ENCODE assay signal across 7 cellular contexts in genomic region chr3:13308406-13308805, GRCh38.
DNase-seq lines count a peak whose midpoint lies in the region; ATAC-seq and TF ChIP-seq lines count a peak whose summit lies in the region.

No MANE protein-coding gene starts in this region.

- H3F3A ChIP-seq in SU-DHL-6 (ENCODE audit: insufficient read depth), result 0 out of 2 replicates have a peak, but pooled peaks cover 3% of the 10 kb centered on the region

- no peak overlapping the region for H3K27ac ChIP-seq in SU-DHL-6 (ENCODE audit: low read depth, low read length)

- DNase-seq in GM03348 (ENCODE audit: low spot score), result peak; percentile 50
- DNase-seq in erythroblast (lab: John Stamatoyannopoulos, UW), result peak; percentile 47 to 58
- DNase-seq in non-pigmented ciliary epithelial cell (ENCODE audit: low read depth), result peak; percentile 10
- no peak for DNase-seq in putamen (ENCODE audit: low spot score)

- H3K9me2 ChIP-seq in SU-DHL-6 (replicated peaks; ENCODE audit: insufficient read depth, low read length), result no peaks in the 10 kb centered on the region

- TF ChIP-seq POLR2A in erythroblast (IDR thresholded peaks at IDR 0.05; ENCODE audit: low read length), result no peak

- H3K4me2 ChIP-seq in SU-DHL-6 (ENCODE audit: low read depth, low read length, poor library complexity, severe bottlenecking), result no peak overlapping the region

- no peaks in the 10 kb centered on the region for H3K9me3 ChIP-seq in SU-DHL-6 (ENCODE audit: insufficient read depth, low read length)

- peak; percentile 28 for TF ChIP-seq CTCF in SU-DHL-6 (IDR thresholded peaks at IDR 0.05; ENCODE audit: insufficient read depth, low read length, poor library complexity, severe bottlenecking)

- H3K9ac ChIP-seq in SU-DHL-6 (ENCODE audit: low read length), result no peak overlapping the region

- no peaks in the 10 kb centered on the region for H3K79me2 ChIP-seq in SU-DHL-6 (ENCODE audit: insufficient read depth, low read length)

- no peaks in the 10 kb centered on the region for H3K27me3 ChIP-seq in SU-DHL-6 (ENCODE audit: low read length)

- H2AFZ ChIP-seq in SU-DHL-6 (ENCODE audit: low read depth, low read length, severe bottlenecking), result no peak overlapping the region

- H3K4me3 ChIP-seq in SU-DHL-6 (ENCODE audit: insufficient read depth, low read length, poor library complexity, severe bottlenecking), result no peak overlapping the region

- no peaks in the 10 kb centered on the region for H4K20me1 ChIP-seq in SU-DHL-6 (ENCODE audit: low read depth, low read length)

- ATAC-seq in HG03342 (IDR thresholded peaks at IDR 0.05; ENCODE audit: unreplicated experiment) (peak; percentile 43), HG03521 (IDR thresholded peaks at IDR 0.05; ENCODE audit: unreplicated experiment) (no peak)

- H3K36me3 ChIP-seq in SU-DHL-6 (ENCODE audit: low read length), result no peaks in the 10 kb centered on the region
